In the genomic region with DNA sequence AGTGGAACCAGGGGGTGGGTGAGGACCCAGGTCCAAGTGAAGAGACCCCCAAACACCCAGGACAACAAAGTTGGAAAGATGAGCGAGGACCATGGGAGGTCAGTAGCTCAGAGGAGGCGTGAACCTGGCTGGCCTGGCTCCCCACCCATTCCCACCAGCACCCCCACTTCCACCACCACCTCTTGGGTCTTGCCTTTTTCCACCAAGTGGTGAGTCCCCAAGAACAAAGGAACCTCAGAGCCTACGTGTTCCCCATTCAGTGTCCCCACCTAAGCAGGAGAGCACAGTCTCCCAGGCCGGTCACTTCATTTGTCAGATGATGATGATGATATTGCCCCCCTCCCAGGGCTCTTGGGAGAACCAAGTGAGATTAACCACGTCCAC, we compare ENCODE assay signal across 1 cellular context.
TF ChIP-seq lines count a peak whose summit lies in the region.

No MANE protein-coding gene starts in this region.

TF ChIP-seq in SK-N-SH, 30 proteins besides CTCF, POLR2A, EP300 and RAD21:
- TF ChIP-seq GATA2 (CRISPR knock-in tag; IDR thresholded peaks at IDR 0.05) (no peak), USF2 (IDR thresholded peaks at IDR 0.05; ENCODE audit: borderline replicate concordance, low read depth, low read length) (no peak), REST (IDR thresholded peaks at IDR 0.05; ENCODE audit: low read depth, low read length) (no peak), ZBTB33 (IDR thresholded peaks at IDR 0.05; ENCODE audit: borderline replicate concordance, low read depth) (no peak), NFIC (IDR thresholded peaks at IDR 0.05; ENCODE audit: borderline replicate concordance) (no peak), PBX3 (IDR thresholded peaks at IDR 0.05) (no peak), MEF2A (IDR thresholded peaks at IDR 0.05; ENCODE audit: borderline replicate concordance, low read depth) (no peak), GABPA (IDR thresholded peaks at IDR 0.05; ENCODE audit: low read depth) (no peak), FOSL2 (IDR thresholded peaks at IDR 0.05; ENCODE audit: borderline replicate concordance, low read depth) (no peak), YY1 (IDR thresholded peaks at IDR 0.05; ENCODE audit: low read depth) (no peak), SMC3 (IDR thresholded peaks at IDR 0.05; ENCODE audit: low read depth, low read length) (no peak), NRF1 (IDR thresholded peaks at IDR 0.05; ENCODE audit: low read depth, low read length) (no peak), CHD2 (IDR thresholded peaks at IDR 0.05; ENCODE audit: low read length, partially characterized antibody) (no peak), FOXJ3 (CRISPR knock-in tag; IDR thresholded peaks at IDR 0.05) (no peak), JUND (IDR thresholded peaks at IDR 0.05) (no peak), RCOR1 (IDR thresholded peaks at IDR 0.05; ENCODE audit: low read length) (no peak), TAF1 (IDR thresholded peaks at IDR 0.05; ENCODE audit: borderline replicate concordance, low read depth, low read length) (no peak), EZH2phosphoT487 (IDR thresholded peaks at IDR 0.05; ENCODE audit: borderline replicate concordance, low read depth) (no peak), RXRA (IDR thresholded peaks at IDR 0.05; ENCODE audit: borderline replicate concordance, low read depth) (no peak)
